Comparison of ENCODE assay signal across 8 cellular contexts in genomic region chr17:31390748-31391495, GRCh38. TPM values are rescaled to one million over a fixed set of nuclear protein-coding genes. Genes with fewer than 3 reads are reported as not detected.
DNase-seq lines count a peak whose midpoint lies in the region; ATAC-seq, FAIRE-seq and TF ChIP-seq lines count a peak whose summit lies in the region.

No MANE protein-coding gene starts in this region.

- DNase-seq in foreskin fibroblast, result peak in 1 of 2 donors; percentile 26
- DNase-seq in progenitor cell of endocrine pancreas (ENCODE audit: low spot score, unreplicated experiment), result no peak
- DNase-seq in kidney, result no peak
- DNase-seq in T1000 (lab: John Stamatoyannopoulos, UW), result no peak
- no peak for DNase-seq in COLO829 (ENCODE audit: low spot score)
- DNase-seq in stimulated activated CD4-positive, alpha-beta T cell treated with anti-CD3 and anti-CD28 coated beads, Interleukin-2, amount 100 ng/mL, for 24 hours, result no peak

- H3K9me3 Mint-ChIP-seq in progenitor cell of endocrine pancreas (ENCODE audit: low read depth), result no peaks in the 10 kb centered on the region

- H3K4me3 Mint-ChIP-seq in progenitor cell of endocrine pancreas (ENCODE audit: low read depth), result peak overlapping the region; percentile 57

- H3K9ac ChIP-seq in ES-I3 (ENCODE audit: low read depth, low read length) (peak overlapping the region; percentile 62; the same call in 1 of the 2 replicates), kidney (ENCODE audit: low read length in 2 of 2) (no peak overlapping the region)

- H3K27ac ChIP-seq in kidney (ENCODE audit: low read depth in 2 of 2, low read length in 2 of 2), result no peak overlapping the region

- H3K4me1 Mint-ChIP-seq in progenitor cell of endocrine pancreas (ENCODE audit: low read depth), result no peaks in the 10 kb centered on the region

- H3K4me3 ChIP-seq in foreskin fibroblast (ENCODE audit: low read depth in 1 of 2, low read length in 2 of 2) (peak overlapping the region; percentile 27 to 43), kidney (ENCODE audit: low read length in 2 of 2) (no peak overlapping the region)

- H3K4me1 ChIP-seq in ES-I3 (ENCODE audit: insufficient read depth, low read length) (no peaks in the 10 kb centered on the region), kidney (ENCODE audit: control insufficient read depth in 1 of 2, insufficient read depth in 1 of 2, low read depth in 1 of 2, low read length in 2 of 2) (peaks cover 0 to 2% of the 10 kb centered on the region in 2 donors)

- no peaks in the 10 kb centered on the region for H3K36me3 Mint-ChIP-seq in progenitor cell of endocrine pancreas (ENCODE audit: insufficient read depth)

- intact Hi-C loops in kidney (cut with DNase I), result no loop called here

- H3K36me3 ChIP-seq in ES-I3 (ENCODE audit: insufficient read depth, low read length) (no peaks in the 10 kb centered on the region), kidney (ENCODE audit: control insufficient read depth in 1 of 2, insufficient read depth in 2 of 2, low read length in 2 of 2) (no peaks in the 10 kb centered on the region)

- no peak for TF ChIP-seq CTCF in foreskin fibroblast (IDR thresholded peaks at IDR 0.05; ENCODE audit: low read depth, low read length)
- TF ChIP-seq CTCF in progenitor cell of endocrine pancreas (IDR thresholded peaks at IDR 0.05; ENCODE audit: unreplicated experiment), result no peak
- TF ChIP-seq CTCF in kidney (IDR thresholded peaks at IDR 0.05; ENCODE audit: borderline replicate concordance, extremely low read depth, insufficient read depth), result no peak

- H3K27ac Mint-ChIP-seq in progenitor cell of endocrine pancreas, result no peak overlapping the region

- peak; percentile 4; the same call in 2 of the 3 replicates for ATAC-seq in SK-N-SH treated with all-trans-retinoic acid at 6 μM for 48 hours

- no peak for FAIRE-seq in kidney (lab: Jason Lieb, UNC)

- H3K27me3 Mint-ChIP-seq in progenitor cell of endocrine pancreas, result peaks cover 68% of the 10 kb centered on the region

- no peaks in the 10 kb centered on the region for H3K9me3 ChIP-seq in ES-I3 (ENCODE audit: control insufficient read depth, insufficient read depth, low read length)
- H3K9me3 ChIP-seq in kidney (ENCODE audit: control insufficient read depth in 1 of 2, low read length in 2 of 2), result no peaks in the 10 kb centered on the region

TF ChIP-seq in SK-N-SH treated with all-trans-retinoic acid at 6 μM for 48 hours, 23 proteins besides CTCF, POLR2A, EP300 and RAD21:
- TF ChIP-seq PATZ1 (CRISPR knock-in tag; IDR thresholded peaks at IDR 0.05; ENCODE audit: borderline replicate concordance) (no peak), ZFP30 (CRISPR knock-in tag; IDR thresholded peaks at IDR 0.05) (no peak), ZC3H10 (CRISPR knock-in tag; IDR thresholded peaks at IDR 0.05) (no peak), TOX (CRISPR knock-in tag; IDR thresholded peaks at IDR 0.05; ENCODE audit: borderline replicate concordance) (no peak), CSDC2 (CRISPR knock-in tag; IDR thresholded peaks at IDR 0.05) (no peak), TSHZ2 (CRISPR knock-in tag; IDR thresholded peaks at IDR 0.05) (no peak)

RNA-seq across cellular contexts. Expression of gene RAB11FIP4, which starts 0.6 kb away (rescaled TPM):
- total RNA-seq in progenitor cell of endocrine pancreas (65.5 and 66.1 TPM in 2 replicates), kidney (32.5 TPM)
- 10.0 TPM for polyA plus RNA-seq in kidney (ENCODE audit: insufficient read depth, low read depth, low replicate concordance)

Comparison
In these comparisons a context has a peak if more than half of its experiments do, and no peak if none do; other contexts are left out.
1. H3K4me3 ChIP-seq: peak in foreskin fibroblast (2 of 2); none in kidney (0 of 2).